Comparison of ENCODE assay signal across 15 cellular contexts in the genomic region with DNA sequence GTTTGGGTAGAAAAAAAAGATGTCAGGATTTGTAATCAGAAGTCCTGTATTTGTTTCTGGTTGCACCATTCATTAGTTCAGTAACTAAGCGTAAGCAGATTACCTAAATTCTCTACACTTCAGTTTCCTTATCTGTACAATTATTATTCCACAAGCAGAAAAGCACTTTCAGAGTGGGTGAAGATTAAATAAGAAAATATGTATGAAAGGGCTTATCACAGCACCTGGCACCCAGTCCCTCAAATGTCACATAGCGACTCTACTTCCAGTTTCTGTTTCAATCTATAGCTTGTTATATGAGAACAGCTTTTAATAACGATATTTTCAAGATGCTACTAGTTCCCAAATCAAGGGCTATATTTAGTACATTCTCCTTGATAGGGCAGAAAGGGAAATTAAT. TPM values are rescaled to one million over a fixed set of nuclear protein-coding genes. Genes with fewer than 3 reads are reported as not detected.
A peak's percentile ranks its signal among the peaks of the same experiment; 100 is the strongest.
DNase-seq lines count a peak whose midpoint lies in the region; ATAC-seq and TF ChIP-seq lines count a peak whose summit lies in the region.
"Had no signal": no experiment of that assay in that cellular context is flagged by ENCODE, and none has a peak within 500 bp of the region (broad histone marks: within the 10 kb centered on the region; RNA-seq: fewer than 3 reads in every experiment).

No MANE protein-coding gene starts in this region.

- H3K36me3 ChIP-seq in MM.1S (replicated peaks; ENCODE audit: insufficient read depth, low read length) (no peaks in the 10 kb centered on the region), Caco-2 (ENCODE audit: control insufficient read depth, insufficient read depth, low read length) (no peaks in the 10 kb centered on the region)

- no peaks in the 10 kb centered on the region for H3K9me2 ChIP-seq in MM.1S (replicated peaks; ENCODE audit: insufficient read depth, low read length)

- H3K79me2 ChIP-seq in MM.1S (ENCODE audit: low read length) = no peaks in the 10 kb centered on the region
- H3K79me2 ChIP-seq: parathyroid adenoma had no signal

- H3K4me3 Mint-ChIP-seq in natural killer cell (peak overlapping the region; percentile 14), Caco-2 (ENCODE audit: unreplicated experiment) (no peak overlapping the region)
- H3K4me3 Mint-ChIP-seq in natural killer cell treated with Interleukin-12 subunit alpha and Interleukin-12 subunit beta and Interleukin-15 and Interleukin-18, amount 100 ng/mL, for 72 hours = no peak overlapping the region
- H3K4me3 Mint-ChIP-seq: activated naive CD8-positive, alpha-beta T cell; type B pancreatic cell had no signal

- ATAC-seq in natural killer cell = no peak
- no peak for ATAC-seq in natural killer cell treated with Interleukin-12 subunit alpha and Interleukin-12 subunit beta and Interleukin-15 and Interleukin-18, amount 100 ng/mL, for 72 hours
- ATAC-seq in HG02870 (IDR thresholded peaks at IDR 0.05; ENCODE audit: unreplicated experiment) = peak; percentile 81

- peak overlapping the region; percentile 45; the same call in 1 of the 2 replicates for H2AFZ ChIP-seq in MM.1S (ENCODE audit: low read length)
- H2AFZ ChIP-seq: parathyroid adenoma had no signal

- H4K20me1 ChIP-seq in MM.1S (ENCODE audit: insufficient read depth, low read length) = no peaks in the 10 kb centered on the region

- no peaks in the 10 kb centered on the region for H3K4me1 Mint-ChIP-seq in natural killer cell
- H3K4me1 Mint-ChIP-seq in natural killer cell treated with Interleukin-12 subunit alpha and Interleukin-12 subunit beta and Interleukin-15 and Interleukin-18, amount 100 ng/mL, for 72 hours (ENCODE audit: low read depth in 2 of 2) = no peaks in the 10 kb centered on the region
- H3K4me1 Mint-ChIP-seq in Caco-2 (ENCODE audit: low read depth, unreplicated experiment) = no peaks in the 10 kb centered on the region

- CTCF ChIA-PET in Caco-2 (lab: Charles Lee) = no interaction called here

- H3K4me3 ChIP-seq in MM.1S (ENCODE audit: low read length) (peak overlapping the region; percentile 41; the same call in 1 of the 2 replicates), Caco-2 (ENCODE audit: low read depth, low read length) (no peak overlapping the region)

- intact Hi-C loops in natural killer cell (cut with micrococcal nuclease) = no loop called here
- intact Hi-C loops in Caco-2 (cut with micrococcal nuclease; ENCODE audit: unreplicated experiment) = no loop called here

- H3K27ac Mint-ChIP-seq in natural killer cell = no peak overlapping the region
- no peak overlapping the region for H3K27ac Mint-ChIP-seq in natural killer cell treated with Interleukin-12 subunit alpha and Interleukin-12 subunit beta and Interleukin-15 and Interleukin-18, amount 100 ng/mL, for 72 hours
- H3K27ac Mint-ChIP-seq in Caco-2 (ENCODE audit: unreplicated experiment) = no peak overlapping the region
- H3K27ac Mint-ChIP-seq: activated naive CD8-positive, alpha-beta T cell; type B pancreatic cell had no signal

- TF ChIP-seq CTCF in natural killer cell (IDR thresholded peaks at IDR 0.05) (no peak), MM.1S (IDR thresholded peaks at IDR 0.05; ENCODE audit: low read length) (no peak), Caco-2 (IDR thresholded peaks at IDR 0.05; ENCODE audit: insufficient read depth in 1 of 2, low read depth in 1 of 2, low read length in 1 of 2, severe bottlenecking in 1 of 2, unreplicated experiment in 1 of 2) (no peak)

- no TSS peak for BruUV-seq in Caco-2 (replicated peaks; lab: Mats Ljungman, UMichigan)

- DNase-seq in natural killer cell = no peak
- no peak for DNase-seq in natural killer cell treated with Interleukin-12 subunit alpha and Interleukin-12 subunit beta and Interleukin-15 and Interleukin-18, amount 100 ng/mL, for 72 hours (ENCODE audit: low spot score)
- DNase-seq in MM.1S = peak; percentile 55
- no peak for DNase-seq in RPMI8226
- DNase-seq in NCI-H226 = no peak
- DNase-seq in Caco-2 = no peak
- no peak for DNase-seq in NCI-H1048 (lab: John Stamatoyannopoulos, UW)
- DNase-seq: mesendoderm, NCI-H510A, Right ventricle myocardium superior had no signal

- H3K27me3 Mint-ChIP-seq in natural killer cell (ENCODE audit: low read depth in 2 of 2) (peaks cover 0 to 12% of the 10 kb centered on the region in 2 donors), Caco-2 (ENCODE audit: insufficient read depth, unreplicated experiment) (peaks cover 9% of the 10 kb centered on the region)
- H3K27me3 Mint-ChIP-seq in natural killer cell treated with Interleukin-12 subunit alpha and Interleukin-12 subunit beta and Interleukin-15 and Interleukin-18, amount 100 ng/mL, for 72 hours = peaks cover 4 to 12% of the 10 kb centered on the region in 2 donors
- H3K27me3 Mint-ChIP-seq: type B pancreatic cell had no signal

- no peaks in the 10 kb centered on the region for H3K9me3 ChIP-seq in MM.1S (replicated peaks; ENCODE audit: insufficient read depth, low read length)
- H3K9me3 ChIP-seq in Caco-2 = no peaks in the 10 kb centered on the region

- POLR2A ChIA-PET in Caco-2 (lab: Charles Lee) = no interaction called here

- H3K36me3 Mint-ChIP-seq in natural killer cell (no peaks in the 10 kb centered on the region), Caco-2 (ENCODE audit: insufficient read depth, unreplicated experiment) (no peaks in the 10 kb centered on the region)
- no peaks in the 10 kb centered on the region for H3K36me3 Mint-ChIP-seq in natural killer cell treated with Interleukin-12 subunit alpha and Interleukin-12 subunit beta and Interleukin-15 and Interleukin-18, amount 100 ng/mL, for 72 hours
- H3K36me3 Mint-ChIP-seq: activated naive CD8-positive, alpha-beta T cell; type B pancreatic cell had no signal

- H3K9me3 Mint-ChIP-seq in natural killer cell = no peaks in the 10 kb centered on the region
- no peaks in the 10 kb centered on the region for H3K9me3 Mint-ChIP-seq in natural killer cell treated with Interleukin-12 subunit alpha and Interleukin-12 subunit beta and Interleukin-15 and Interleukin-18, amount 100 ng/mL, for 72 hours
- no peaks in the 10 kb centered on the region for H3K9me3 Mint-ChIP-seq in Caco-2 (ENCODE audit: unreplicated experiment)
- H3K9me3 Mint-ChIP-seq: type B pancreatic cell had no signal

- H3K4me2 ChIP-seq in MM.1S (ENCODE audit: low read depth, low read length) = peak overlapping the region; percentile 49

- H3F3A ChIP-seq in MM.1S (ENCODE audit: insufficient read depth, low read length) = no peaks in the 10 kb centered on the region

- H3K27me3 ChIP-seq in MM.1S (replicated peaks; ENCODE audit: insufficient read depth, low read length) (no peaks in the 10 kb centered on the region), Caco-2 (replicated peaks; ENCODE audit: control insufficient read depth, insufficient read depth, low read length) (no peaks in the 10 kb centered on the region)

- H3K4me1 ChIP-seq in MM.1S (ENCODE audit: low read length) (0 out of 2 replicates have a peak, but pooled peaks cover 3% of the 10 kb centered on the region), Caco-2 (no peaks in the 10 kb centered on the region)
- H3K4me1 ChIP-seq: parathyroid adenoma had no signal

- peak overlapping the region; percentile 3; the same call in 1 of the 2 replicates for H3K27ac ChIP-seq in MM.1S (ENCODE audit: low read length)
- H3K27ac ChIP-seq: parathyroid adenoma, VCaP had no signal

- peak overlapping the region; percentile 9; the same call in 1 of the 2 replicates for H3K9ac ChIP-seq in MM.1S (ENCODE audit: low read length)
- H3K9ac ChIP-seq: parathyroid adenoma had no signal

RNA-seq across cellular contexts. Expression of a gene that starts 31.4 kb away (rescaled TPM):
- total RNA-seq in natural killer cell (1 to 10 TPM in 1 of 3 donors, under 1 TPM in 2; 0.45 to 1.9 (median 0.55) TPM), Caco-2 (2022) (not detected in 2 replicates)
- total RNA-seq in natural killer cell treated with Interleukin-12 subunit alpha and Interleukin-12 subunit beta and Interleukin-15 and Interleukin-18, amount 100 ng/mL, for 72 hours = under 1 TPM; 0.26 to 0.45 TPM
